ENCODE assay signal across 3 cellular contexts in genomic region chr6:111062860-111063259, GRCh38. TPM values are rescaled to one million over a fixed set of nuclear protein-coding genes. Genes with fewer than 3 reads are reported as not detected.
"Had no signal": no experiment of that assay in that cellular context is flagged by ENCODE, and none has a peak within 500 bp of the region (broad histone marks: within the 10 kb centered on the region; RNA-seq: fewer than 3 reads in every experiment).

No MANE protein-coding gene starts in this region.

RNA-seq across cellular contexts. Expression of gene SLC16A10, which starts 24.4 kb away (rescaled TPM):
- total RNA-seq: mammary epithelial cell had no signal
- polyA plus RNA-seq: immature natural killer cell, keratinocyte had no signal
